9 cellular contexts compared by ENCODE assay signal in genomic region chr4:128574706-128575105, GRCh38.
DNase-seq lines count a peak whose midpoint lies in the region; ATAC-seq, FAIRE-seq and TF ChIP-seq lines count a peak whose summit lies in the region.
"Had no signal": no experiment of that assay in that cellular context is flagged by ENCODE, and none has a peak within 500 bp of the region (broad histone marks: within the 10 kb centered on the region; RNA-seq: fewer than 3 reads in every experiment).

No MANE protein-coding gene starts in this region.

- H4K20me1 ChIP-seq in H1 (replicated peaks in 1 of 2; ENCODE audit: control insufficient read depth in 1 of 2, insufficient read depth in 2 of 2, low read length in 2 of 2): no peaks in the 10 kb centered on the region

- TF ChIP-seq CTCF in H1 (IDR thresholded peaks at IDR 0.05; ENCODE audit: control extremely low read depth in 1 of 3, insufficient read depth in 1 of 3, low read depth in 1 of 3, low read length in 3 of 3): peak; percentile 64 to 84 (median 80)

- no peak overlapping the region for H3K27ac ChIP-seq in H1 (ENCODE audit: low read depth, low read length)
- H3K27ac ChIP-seq: skin epidermis had no signal

- no peak for TF ChIP-seq POLR2A in H1 (IDR thresholded peaks at IDR 0.05; ENCODE audit: control extremely low read depth in 1 of 2, low read depth in 2 of 2, low read length in 2 of 2)

- ATAC-seq in activated CD4-positive, CD25-positive, alpha-beta regulatory T cell treated with anti-CD3 and anti-CD28 coated beads, Interleukin-2, amount 50 U/mL, for 24 hours: no peak
- ATAC-seq in HG02588 (IDR thresholded peaks at IDR 0.05; ENCODE audit: unreplicated experiment): peak; percentile 93

- no peaks in the 10 kb centered on the region for H3K79me1 ChIP-seq in H1 (ENCODE audit: low read depth, low read length)

- H3K18ac ChIP-seq in H1 (ENCODE audit: extremely low read depth, low read length): no peak overlapping the region

- no peak overlapping the region for H4K8ac ChIP-seq in H1 (ENCODE audit: extremely low read depth, insufficient read depth, low read length)

- no peaks in the 10 kb centered on the region for H3K36me3 ChIP-seq in H1 (ENCODE audit: control insufficient read depth in 2 of 4, insufficient read depth in 4 of 4, low read length in 3 of 4)

- H2BK15ac ChIP-seq in H1 (ENCODE audit: low read length): no peak overlapping the region

- H4K91ac ChIP-seq in H1 (replicated peaks; ENCODE audit: insufficient read length, low read length): no peak overlapping the region

- FAIRE-seq in H1 (lab: Jason Lieb, UNC): peak; percentile 57

- H3K27me3 ChIP-seq in H1 (replicated peaks in 1 of 4; ENCODE audit: control insufficient read depth in 3 of 4, extremely low read depth in 1 of 4, insufficient read depth in 3 of 4, low read length in 3 of 4): no peaks in the 10 kb centered on the region

- H3K4ac ChIP-seq in H1 (replicated peaks; ENCODE audit: insufficient read length, low read depth, low read length): no peak overlapping the region

- no peak overlapping the region for H3K4me2 ChIP-seq in H1 (ENCODE audit: insufficient read depth in 1 of 2, low read depth in 2 of 2, low read length in 2 of 2)

- peak; percentile 92 to 96 for TF ChIP-seq RAD21 in H1 (IDR thresholded peaks at IDR 0.05 in 1 of 2, conservative IDR thresholded peaks at IDR 0.05 in 1 of 2; ENCODE audit: low read depth in 2 of 2, low read length in 2 of 2)

- H3K79me2 ChIP-seq in H1 (ENCODE audit: control insufficient read depth in 1 of 2, insufficient read depth in 2 of 2, low read length in 2 of 2): no peaks in the 10 kb centered on the region

- H2AFZ ChIP-seq in H1 (ENCODE audit: low read length): no peak overlapping the region

- H4K5ac ChIP-seq in H1 (ENCODE audit: insufficient read length, low read depth, low read length): no peak overlapping the region

- H2BK12ac ChIP-seq in H1 (ENCODE audit: low read depth, low read length): no peak overlapping the region

- no peak overlapping the region for H2AK5ac ChIP-seq in H1 (ENCODE audit: low read depth, low read length)

- WGBS in H1 (ENCODE audit: extremely low coverage in 1 of 2, insufficient coverage in 1 of 2, insufficient read length in 1 of 2, insufficient replicate concordance in 2 of 2, low coverage in 1 of 2, low lambda C conversion rate in 2 of 2, missing lambda C conversion rate in 1 of 2), 2 experiments: 35% methylated on average over 3 of the region's 3 CpGs; no CpG with 5 or more reads in 1 of the 2 experiments

- no peak for TF ChIP-seq EP300 in H1 (IDR thresholded peaks at IDR 0.05; ENCODE audit: borderline replicate concordance in 1 of 2, low read depth in 2 of 2, low read length in 2 of 2)

- H3K14ac ChIP-seq in H1 (ENCODE audit: insufficient read length): no peak overlapping the region

- H3K23me2 ChIP-seq in H1 (ENCODE audit: low read depth, low read length): no peaks in the 10 kb centered on the region; the same call in 1 of the 2 replicates

- H3K4me1 ChIP-seq in H1 (replicated peaks in 1 of 4; ENCODE audit: control insufficient read depth in 3 of 4, insufficient read depth in 4 of 4, low read length in 3 of 4): peaks cover 0 to 7% (median under 1%) of the 10 kb centered on the region in 4 experiments; a peak in 2 of 7 replicates

- no peak overlapping the region for H2BK5ac ChIP-seq in H1 (ENCODE audit: low read depth, low read length)

- POLR2A ChIA-PET in H1 (lab: Charles Lee; ENCODE audit: partially characterized antibody): interaction anchor here (0.7 to 2.1 kb wide), 7 partner anchors 109 to 288 kb away, joined by 3 to 12 read pairs (median 4); partner anchors contain the start of gene JADE1

- no peak overlapping the region for H3K9ac ChIP-seq in H1 (replicated peaks in 1 of 4; ENCODE audit: extremely low read depth in 1 of 4, low read depth in 3 of 4, low read length in 3 of 4)

- H3K9me3 ChIP-seq in H1 (ENCODE audit: insufficient read depth in 2 of 2, low read depth in 1 of 2, low read length in 1 of 2): peaks cover 0 to 4% of the 10 kb centered on the region in 2 experiments; a peak in 1 of 4 replicates

- no peak overlapping the region for H3K4me3 ChIP-seq in H1 (ENCODE audit: extremely low read depth in 1 of 4, insufficient read depth in 2 of 4, low read depth in 3 of 4, low read length in 4 of 4)
- H3K4me3 ChIP-seq: skin epidermis had no signal

- no peak overlapping the region for H3K56ac ChIP-seq in H1 (replicated peaks; ENCODE audit: insufficient read length, low read depth, low read length)

- DNase-seq in activated CD4-positive, CD25-positive, alpha-beta regulatory T cell (lab: John Stamatoyannopoulos, UW): peak in 3 of 4 experiments; percentile 1 to 11 (median 11)
- DNase-seq in NCI-H1105 treated with DMSO at 0.1 percent for 48 hours (lab: John Stamatoyannopoulos, UW) (peak; percentile 28), H1 (ENCODE audit: low read depth in 1 of 2, low spot score in 2 of 2) (peak; percentile 81 to 94), middle frontal gyrus (ENCODE audit: extremely low spot score, low spot score) (peak; percentile 46)
- DNase-seq in activated CD4-positive, alpha-beta T cell treated with anti-CD3 and anti-CD28 coated beads, Interleukin-2, amount 50 U/mL, for 24 hours (ENCODE audit: low read depth in 1 of 2, low spot score in 1 of 2): peak; percentile 15 to 59
- DNase-seq in stimulated activated naive CD4-positive, alpha-beta T cell (lab: John Stamatoyannopoulos, UW): peak; percentile 14 to 59 (median 43)

- no peak overlapping the region for H2BK120ac ChIP-seq in H1 (replicated peaks; ENCODE audit: low read depth, low read length)

- no peak overlapping the region for H2BK20ac ChIP-seq in H1 (ENCODE audit: low read length)

- no peak overlapping the region for H3K23ac ChIP-seq in H1 (ENCODE audit: insufficient read length)

- CTCF ChIA-PET in H1 (lab: Charles Lee; ENCODE audit: partially characterized antibody): interaction anchor here (0.5 to 3.2 kb wide), 59 partner anchors 8 to 1600 kb away, joined by 3 to 27 read pairs (median 5); partner anchors contain the start of gene JADE1

TF ChIP-seq in H1, 55 proteins besides CTCF, POLR2A, EP300 and RAD21:
- TF ChIP-seq HDAC2 (IDR thresholded peaks at IDR 0.05; ENCODE audit: borderline replicate concordance in 1 of 2, low read depth in 2 of 2, low read length in 2 of 2) (no peak), YY1 (IDR thresholded peaks at IDR 0.05; ENCODE audit: low read depth, low read length) (0 out of 2 replicates have a peak, but pooled peaks have one; percentile 46), EZH2 (IDR thresholded peaks at IDR 0.05; ENCODE audit: low read depth, low read length, severe bottlenecking) (no peak), SAP30 (IDR thresholded peaks at IDR 0.05; ENCODE audit: insufficient read depth, insufficient replicate concordance, low read length) (no peak), TCF12 (IDR thresholded peaks at IDR 0.05; ENCODE audit: low read depth, low read length) (no peak), JUND (IDR thresholded peaks at IDR 0.05; ENCODE audit: low read length) (0 out of 2 replicates have a peak, but pooled peaks have one; percentile 13), MAX (IDR thresholded peaks at IDR 0.05) (no peak)

Comparison
In these comparisons a context has a peak if more than half of its experiments do, and no peak if none do; other contexts are left out.
1. DNase-seq: peak in every context shown above with its lines; median percentile 88 in H1; 46 in middle frontal gyrus; 43 in stimulated activated naive CD4-positive, alpha-beta T cell; 37 in activated CD4-positive, alpha-beta T cell treated with anti-CD3 and anti-CD28 coated beads, Interleukin-2, amount 50 U/mL, for 24 hours; 28 in NCI-H1105 treated with DMSO at 0.1 percent for 48 hours; 11 in activated CD4-positive, CD25-positive, alpha-beta regulatory T cell.